Comparison of ENCODE assay signal across 8 cellular contexts in the genomic region with DNA sequence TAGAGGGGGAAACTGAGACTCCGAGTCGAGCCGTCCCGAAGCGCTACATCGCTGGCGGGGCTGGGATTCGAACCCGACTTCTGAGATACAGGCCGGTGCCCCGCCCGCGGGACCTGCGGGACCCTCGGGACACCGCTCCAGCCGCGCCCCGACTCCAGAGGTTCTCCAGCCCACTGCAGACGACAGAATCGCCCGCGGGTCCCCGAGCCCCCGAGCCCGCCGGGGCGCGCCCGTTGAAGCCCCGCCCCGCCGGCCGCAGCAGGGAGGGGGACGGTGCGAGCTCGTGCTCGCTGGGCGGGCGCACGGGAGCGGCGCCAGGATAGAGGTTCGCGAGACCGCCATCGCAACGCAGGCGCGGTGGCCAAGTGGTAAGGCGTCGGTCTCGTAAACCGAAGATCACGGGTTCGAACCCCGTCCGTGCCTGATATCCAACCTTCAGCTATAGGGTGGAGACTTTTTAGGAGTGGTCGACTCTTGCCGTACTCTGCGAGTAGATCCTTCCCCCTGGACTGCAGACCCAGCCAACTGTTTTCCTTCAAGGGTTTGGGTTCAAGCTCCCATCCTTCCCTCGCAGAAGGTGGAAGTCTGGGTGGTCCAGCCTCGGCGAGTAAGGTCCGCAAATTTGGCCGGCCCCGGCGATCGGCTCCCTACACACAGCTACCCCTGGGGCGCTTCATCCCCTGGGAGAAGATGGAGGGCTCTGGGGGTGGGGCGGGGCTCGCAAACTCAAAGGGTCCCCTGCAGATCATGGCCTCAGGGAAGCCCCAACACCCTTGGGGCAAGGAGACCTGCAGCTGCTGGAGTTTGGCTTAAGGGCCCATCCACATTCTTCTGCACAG.
DNase-seq lines count a peak whose midpoint lies in the region; ATAC-seq and TF ChIP-seq lines count a peak whose summit lies in the region.

No MANE protein-coding gene starts in this region.

- no peak for TF ChIP-seq CTCF in BJ (IDR thresholded peaks at IDR 0.05; ENCODE audit: insufficient read depth, low read depth, low read length)

- peaks cover 15% of the 10 kb centered on the region for H3K4me1 Mint-ChIP-seq in activated CD4-positive, alpha-beta T cell treated with anti-CD3 and anti-CD28 coated beads, Interleukin-2, amount 10 ng/mL, durations not matched to agents 24 days and 14 days

- peaks cover 5% of the 10 kb centered on the region for H3K36me3 Mint-ChIP-seq in activated CD4-positive, alpha-beta T cell treated with anti-CD3 and anti-CD28 coated beads, Interleukin-2, amount 10 ng/mL, durations not matched to agents 24 days and 14 days (ENCODE audit: low read depth)

- peaks cover 2% of the 10 kb centered on the region for H3K27me3 Mint-ChIP-seq in activated CD4-positive, alpha-beta T cell treated with anti-CD3 and anti-CD28 coated beads, Interleukin-2, amount 10 ng/mL, durations not matched to agents 24 days and 14 days

- DNase-seq in BJ (ENCODE audit: low read depth) (no peak), NCI-H526 (lab: John Stamatoyannopoulos, UW) (peak; percentile 88 to 94), cortex of kidney (lab: John Stamatoyannopoulos, UW) (peak; percentile 83), left lobe of liver (ENCODE audit: low spot score) (peak; percentile 94)
- DNase-seq in activated CD4-positive, alpha-beta T cell treated with anti-CD3 and anti-CD28 coated beads, Interleukin-2, amount 10 ng/mL, durations not matched to agents 24 days and 14 days = peak; percentile 99
- DNase-seq in stimulated activated CD4-positive, alpha-beta T cell treated with anti-CD3 and anti-CD28 coated beads, Interleukin-1b, Interleukin-23, amount 100 ng/mL, for 48 hours = peak; percentile 93

- H3K36me3 ChIP-seq in BJ (ENCODE audit: control insufficient read depth, insufficient read depth, low read length) = no peaks in the 10 kb centered on the region

- H3K9me3 Mint-ChIP-seq in activated CD4-positive, alpha-beta T cell treated with anti-CD3 and anti-CD28 coated beads, Interleukin-2, amount 10 ng/mL, durations not matched to agents 24 days and 14 days = peaks cover 10% of the 10 kb centered on the region

- POLR2A ChIA-PET in BJ (lab: Charles Lee) = no interaction called here

- CTCF ChIA-PET in BJ (lab: Yijun Ruan, JAX) = interaction anchor here (0.9 to 2.7 kb wide), 9 partner anchors 8 to 420 kb away, joined by 3 to 16 read pairs (median 4); partner anchors contain the start of gene ERCC4

- H3K4me3 Mint-ChIP-seq in activated CD4-positive, alpha-beta T cell treated with anti-CD3 and anti-CD28 coated beads, Interleukin-2, amount 10 ng/mL, durations not matched to agents 24 days and 14 days = peak overlapping the region; percentile 88

- ATAC-seq in GM19324 (IDR thresholded peaks at IDR 0.05; ENCODE audit: low FRiP score, unreplicated experiment) (peak; percentile 90), HG03457 (IDR thresholded peaks at IDR 0.05; ENCODE audit: unreplicated experiment) (peak; percentile 70), left lobe of liver (peak; percentile 88)

- no peaks in the 10 kb centered on the region for H3K27me3 ChIP-seq in BJ (ENCODE audit: control insufficient read depth, insufficient read depth, low read length)

- H3K27ac Mint-ChIP-seq in activated CD4-positive, alpha-beta T cell treated with anti-CD3 and anti-CD28 coated beads, Interleukin-2, amount 10 ng/mL, durations not matched to agents 24 days and 14 days = peak overlapping the region; percentile 80

- peak overlapping the region; percentile 90 for H3K4me3 ChIP-seq in BJ (ENCODE audit: low read depth, low read length)

- intact Hi-C loops in activated CD4-positive, alpha-beta T cell treated with anti-CD3 and anti-CD28 coated beads, Interleukin-2, amount 10 ng/mL, durations not matched to agents 24 days and 14 days (cut with micrococcal nuclease) = loop anchor here (1.0 to 2.0 kb wide), 3 partner anchors 15 to 365 kb away; partner anchors contain the start of genes ERCC4 and PARN
